1 cellular context compared by ENCODE assay signal in the genomic region with DNA sequence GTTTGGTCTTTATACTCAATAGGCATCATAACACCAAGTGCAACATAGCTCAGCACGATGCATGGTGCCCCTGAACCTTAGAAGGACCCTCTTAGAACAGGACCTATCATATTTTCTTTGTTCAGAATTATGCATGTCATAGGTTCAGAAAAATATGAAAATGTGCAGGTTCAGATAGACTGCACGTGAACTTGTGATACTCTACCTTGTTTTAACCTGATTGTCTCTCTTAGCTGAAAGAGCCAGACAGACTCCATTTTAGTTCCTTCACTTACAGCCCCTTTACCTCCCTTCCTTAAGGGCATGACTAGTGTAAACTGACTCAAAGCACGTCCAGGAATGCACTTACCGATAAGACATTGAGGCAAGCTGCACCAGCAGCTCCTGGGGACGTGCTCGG.
TF ChIP-seq lines count a peak whose summit lies in the region.

No MANE protein-coding gene starts in this region.

TF ChIP-seq in GM23338, 12 proteins besides CTCF, POLR2A, EP300 and RAD21 (continued from another document):
- TF ChIP-seq, protein P1, sequence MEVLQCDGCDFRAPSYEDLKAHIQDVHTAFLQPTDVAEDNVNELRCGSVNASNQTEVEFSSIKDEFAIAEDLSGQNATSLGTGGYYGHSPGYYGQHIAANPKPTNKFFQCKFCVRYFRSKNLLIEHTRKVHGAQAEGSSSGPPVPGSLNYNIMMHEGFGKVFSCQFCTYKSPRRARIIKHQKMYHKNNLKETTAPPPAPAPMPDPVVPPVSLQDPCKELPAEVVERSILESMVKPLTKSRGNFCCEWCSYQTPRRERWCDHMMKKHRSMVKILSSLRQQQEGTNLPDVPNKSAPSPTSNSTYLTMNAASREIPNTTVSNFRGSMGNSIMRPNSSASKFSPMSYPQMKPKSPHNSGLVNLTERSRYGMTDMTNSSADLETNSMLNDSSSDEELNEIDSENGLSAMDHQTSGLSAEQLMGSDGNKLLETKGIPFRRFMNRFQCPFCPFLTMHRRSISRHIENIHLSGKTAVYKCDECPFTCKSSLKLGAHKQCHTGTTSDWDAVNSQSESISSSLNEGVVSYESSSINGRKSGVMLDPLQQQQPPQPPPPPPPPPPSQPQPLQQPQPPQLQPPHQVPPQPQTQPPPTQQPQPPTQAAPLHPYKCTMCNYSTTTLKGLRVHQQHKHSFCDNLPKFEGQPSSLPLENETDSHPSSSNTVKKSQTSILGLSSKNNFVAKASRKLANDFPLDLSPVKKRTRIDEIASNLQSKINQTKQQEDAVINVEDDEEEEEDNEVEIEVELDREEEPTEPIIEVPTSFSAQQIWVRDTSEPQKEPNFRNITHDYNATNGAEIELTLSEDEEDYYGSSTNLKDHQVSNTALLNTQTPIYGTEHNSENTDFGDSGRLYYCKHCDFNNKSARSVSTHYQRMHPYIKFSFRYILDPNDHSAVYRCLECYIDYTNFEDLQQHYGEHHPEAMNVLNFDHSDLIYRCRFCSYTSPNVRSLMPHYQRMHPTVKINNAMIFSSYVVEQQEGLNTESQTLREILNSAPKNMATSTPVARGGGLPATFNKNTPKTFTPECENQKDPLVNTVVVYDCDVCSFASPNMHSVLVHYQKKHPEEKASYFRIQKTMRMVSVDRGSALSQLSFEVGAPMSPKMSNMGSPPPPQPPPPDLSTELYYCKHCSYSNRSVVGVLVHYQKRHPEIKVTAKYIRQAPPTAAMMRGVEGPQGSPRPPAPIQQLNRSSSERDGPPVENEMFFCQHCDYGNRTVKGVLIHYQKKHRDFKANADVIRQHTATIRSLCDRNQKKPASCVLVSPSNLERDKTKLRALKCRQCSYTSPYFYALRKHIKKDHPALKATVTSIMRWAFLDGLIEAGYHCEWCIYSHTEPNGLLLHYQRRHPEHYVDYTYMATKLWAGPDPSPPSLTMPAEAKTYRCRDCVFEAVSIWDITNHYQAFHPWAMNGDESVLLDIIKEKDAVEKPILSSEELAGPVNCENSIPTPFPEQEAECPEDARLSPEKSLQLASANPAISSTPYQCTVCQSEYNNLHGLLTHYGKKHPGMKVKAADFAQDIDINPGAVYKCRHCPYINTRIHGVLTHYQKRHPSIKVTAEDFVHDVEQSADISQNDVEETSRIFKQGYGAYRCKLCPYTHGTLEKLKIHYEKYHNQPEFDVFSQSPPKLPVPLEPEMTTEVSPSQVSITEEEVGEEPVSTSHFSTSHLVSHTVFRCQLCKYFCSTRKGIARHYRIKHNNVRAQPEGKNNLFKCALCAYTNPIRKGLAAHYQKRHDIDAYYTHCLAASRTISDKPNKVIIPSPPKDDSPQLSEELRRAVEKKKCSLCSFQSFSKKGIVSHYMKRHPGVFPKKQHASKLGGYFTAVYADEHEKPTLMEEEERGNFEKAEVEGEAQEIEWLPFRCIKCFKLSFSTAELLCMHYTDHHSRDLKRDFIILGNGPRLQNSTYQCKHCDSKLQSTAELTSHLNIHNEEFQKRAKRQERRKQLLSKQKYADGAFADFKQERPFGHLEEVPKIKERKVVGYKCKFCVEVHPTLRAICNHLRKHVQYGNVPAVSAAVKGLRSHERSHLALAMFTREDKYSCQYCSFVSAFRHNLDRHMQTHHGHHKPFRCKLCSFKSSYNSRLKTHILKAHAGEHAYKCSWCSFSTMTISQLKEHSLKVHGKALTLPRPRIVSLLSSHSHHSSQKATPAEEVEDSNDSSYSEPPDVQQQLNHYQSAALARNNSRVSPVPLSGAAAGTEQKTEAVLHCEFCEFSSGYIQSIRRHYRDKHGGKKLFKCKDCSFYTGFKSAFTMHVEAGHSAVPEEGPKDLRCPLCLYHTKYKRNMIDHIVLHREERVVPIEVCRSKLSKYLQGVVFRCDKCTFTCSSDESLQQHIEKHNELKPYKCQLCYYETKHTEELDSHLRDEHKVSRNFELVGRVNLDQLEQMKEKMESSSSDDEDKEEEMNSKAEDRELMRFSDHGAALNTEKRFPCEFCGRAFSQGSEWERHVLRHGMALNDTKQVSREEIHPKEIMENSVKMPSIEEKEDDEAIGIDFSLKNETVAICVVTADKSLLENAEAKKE (CRISPR knock-in tag; IDR thresholded peaks at IDR 0.05), result no peak
- no peak for TF ChIP-seq JUNB (IDR thresholded peaks at IDR 0.05; ENCODE audit: unreplicated experiment)
- no peak for TF ChIP-seq STAT1 (IDR thresholded peaks at IDR 0.05; ENCODE audit: unreplicated experiment)
- TF ChIP-seq ZNF331 (CRISPR knock-in tag; IDR thresholded peaks at IDR 0.05; ENCODE audit: low read depth), result no peak
- TF ChIP-seq EZH2phosphoT487 (IDR thresholded peaks at IDR 0.05; ENCODE audit: unreplicated experiment), result no peak
- TF ChIP-seq, protein P2, sequence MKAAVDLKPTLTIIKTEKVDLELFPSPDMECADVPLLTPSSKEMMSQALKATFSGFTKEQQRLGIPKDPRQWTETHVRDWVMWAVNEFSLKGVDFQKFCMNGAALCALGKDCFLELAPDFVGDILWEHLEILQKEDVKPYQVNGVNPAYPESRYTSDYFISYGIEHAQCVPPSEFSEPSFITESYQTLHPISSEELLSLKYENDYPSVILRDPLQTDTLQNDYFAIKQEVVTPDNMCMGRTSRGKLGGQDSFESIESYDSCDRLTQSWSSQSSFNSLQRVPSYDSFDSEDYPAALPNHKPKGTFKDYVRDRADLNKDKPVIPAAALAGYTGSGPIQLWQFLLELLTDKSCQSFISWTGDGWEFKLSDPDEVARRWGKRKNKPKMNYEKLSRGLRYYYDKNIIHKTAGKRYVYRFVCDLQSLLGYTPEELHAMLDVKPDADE (IDR thresholded peaks at IDR 0.05), result no peak
- no peak for TF ChIP-seq NANOG (IDR thresholded peaks at IDR 0.05; ENCODE audit: borderline replicate concordance)
- TF ChIP-seq CREB1 (CRISPR knock-in tag; IDR thresholded peaks at IDR 0.05; ENCODE audit: low read depth), result no peak
- no peak for TF ChIP-seq EZH2 (IDR thresholded peaks at IDR 0.05; ENCODE audit: low read depth, unreplicated experiment)
